8 cellular contexts compared by ENCODE assay signal in genomic region chr16:71311553-71312158, GRCh38. TPM values are rescaled to one million over a fixed set of nuclear protein-coding genes. Genes with fewer than 3 reads are reported as not detected.
DNase-seq lines count a peak whose midpoint lies in the region; ATAC-seq and TF ChIP-seq lines count a peak whose summit lies in the region.

No MANE protein-coding gene starts in this region.

- no peaks in the 10 kb centered on the region for H3K9me2 ChIP-seq in GM23248 (ENCODE audit: insufficient read depth)

- H3K36me3 ChIP-seq in GM23248 (ENCODE audit: low read depth) (no peaks in the 10 kb centered on the region), RWPE2 (ENCODE audit: low read depth) (no peaks in the 10 kb centered on the region)

- DNase-seq in DMS153 treated with DMSO at 0.1 percent for 48 hours (lab: John Stamatoyannopoulos, UW; ENCODE audit: unreplicated experiment) (peak; percentile 17), DMS153 (lab: John Stamatoyannopoulos, UW) (no peak), GM23248 (peak; percentile 38), RWPE2 (ENCODE audit: low spot score) (no peak), endothelial cell (ENCODE audit: low spot score) (peak; percentile 58), osteocyte (ENCODE audit: extremely low spot score, unreplicated experiment) (no peak), SKM-1 (lab: John Stamatoyannopoulos, UW; ENCODE audit: unreplicated experiment) (no peak)

- H3F3A ChIP-seq in GM23248 (ENCODE audit: insufficient read depth): no peaks in the 10 kb centered on the region

- ATAC-seq in RWPE2 (ENCODE audit: low read depth) (no peak), HG03159 (IDR thresholded peaks at IDR 0.05; ENCODE audit: unreplicated experiment) (no peak)

- H3K4me2 ChIP-seq in GM23248 (ENCODE audit: unreplicated experiment): no peak overlapping the region

- no peaks in the 10 kb centered on the region for H3K9me3 ChIP-seq in GM23248 (ENCODE audit: low read depth)
- H3K9me3 ChIP-seq in RWPE2 (ENCODE audit: severe bottlenecking): no peaks in the 10 kb centered on the region

- no peak overlapping the region for H3K27ac Mint-ChIP-seq in endothelial cell (ENCODE audit: unreplicated experiment)
- no peak overlapping the region for H3K27ac Mint-ChIP-seq in osteocyte (ENCODE audit: unreplicated experiment)

- no peaks in the 10 kb centered on the region for H3K79me2 ChIP-seq in GM23248 (ENCODE audit: insufficient read depth)

- H3K4me1 Mint-ChIP-seq in endothelial cell (ENCODE audit: unreplicated experiment) (peaks cover 6% of the 10 kb centered on the region), osteocyte (ENCODE audit: unreplicated experiment) (peaks cover 2% of the 10 kb centered on the region)

- H4K20me1 ChIP-seq in GM23248 (ENCODE audit: insufficient read depth): no peaks in the 10 kb centered on the region

- H3K27me3 ChIP-seq in GM23248 (replicated peaks; ENCODE audit: insufficient read depth): no peaks in the 10 kb centered on the region
- peaks cover 3% of the 10 kb centered on the region for H3K27me3 ChIP-seq in RWPE2 (ENCODE audit: insufficient read depth, poor library complexity, severe bottlenecking)

- H3K4me1 ChIP-seq in GM23248 (ENCODE audit: insufficient read depth) (no peaks in the 10 kb centered on the region), RWPE2 (ENCODE audit: insufficient read depth, poor library complexity, severe bottlenecking) (no peaks in the 10 kb centered on the region)

- H3K27ac ChIP-seq in GM23248 (no peak overlapping the region), RWPE2 (ENCODE audit: poor library complexity, severe bottlenecking) (no peak overlapping the region)

- no peak overlapping the region for H3K9ac ChIP-seq in GM23248

- H3K4me3 ChIP-seq in GM23248 (no peak overlapping the region), RWPE2 (ENCODE audit: severe bottlenecking) (no peak overlapping the region)

- H3K36me3 Mint-ChIP-seq in endothelial cell (ENCODE audit: low read depth, unreplicated experiment) (no peaks in the 10 kb centered on the region), osteocyte (ENCODE audit: unreplicated experiment) (no peaks in the 10 kb centered on the region)

- WGBS in GM23248 (ENCODE audit: low coverage in 1 of 2, low lambda C conversion rate in 2 of 2, missing lambda C conversion rate in 2 of 2), 2 experiments: 16 to 17% methylated on average over 7 of the region's 7 CpGs

- TF ChIP-seq CTCF in RWPE2 (IDR thresholded peaks at IDR 0.05; ENCODE audit: poor library complexity, severe bottlenecking): peak; percentile 65
- TF ChIP-seq CTCF in endothelial cell (IDR thresholded peaks at IDR 0.05; ENCODE audit: unreplicated experiment): peak; percentile 99
- peak; percentile 73 for TF ChIP-seq CTCF in osteocyte (IDR thresholded peaks at IDR 0.05)

- in situ Hi-C loops in GM23248 (cut with MboI): no loop called here

- no peak overlapping the region for H3K4me3 Mint-ChIP-seq in endothelial cell (ENCODE audit: unreplicated experiment)
- no peak overlapping the region for H3K4me3 Mint-ChIP-seq in osteocyte (ENCODE audit: unreplicated experiment)

- H3K9me3 Mint-ChIP-seq in endothelial cell (ENCODE audit: unreplicated experiment) (no peaks in the 10 kb centered on the region), osteocyte (ENCODE audit: unreplicated experiment) (no peaks in the 10 kb centered on the region)

- H3K27me3 Mint-ChIP-seq in endothelial cell (ENCODE audit: unreplicated experiment) (peaks cover 1% of the 10 kb centered on the region), osteocyte (ENCODE audit: unreplicated experiment) (peaks cover 11% of the 10 kb centered on the region)

- H2AFZ ChIP-seq in GM23248: no peak overlapping the region

RNA-seq across cellular contexts. Expression of gene CMTR2, which starts 22.5 kb away (rescaled TPM):
- 29.1 and 43.5 TPM in 2 replicates for total RNA-seq in GM23248 (2014; rRNA removed; shearing (Covaris generic))
- 12.6 and 13.7 TPM in 2 replicates for polyA plus RNA-seq in GM23248 (2016; fragmentation: Nextera tagmentation; extraction: Ambion mirVana)
- total RNA-seq in endothelial cell (ENCODE audit: unreplicated experiment) (26.7 TPM), osteocyte (19.1 and 22.8 TPM in 2 replicates)

RNA-seq across cellular contexts. Expression of gene CALB2, which starts 46.9 kb away (rescaled TPM):
- 1.8 TPM in 1 of 2 replicates, not detected in the other for total RNA-seq in GM23248 (2014; rRNA removed; shearing (Covaris generic))
- 0.99 and 1.2 TPM in 2 replicates for polyA plus RNA-seq in GM23248 (2016; fragmentation: Nextera tagmentation; extraction: Ambion mirVana)
- total RNA-seq in endothelial cell (ENCODE audit: unreplicated experiment) (12.9 TPM), osteocyte (not detected in 2 replicates)

Comparison
In these comparisons a context has a peak if more than half of its experiments do, and no peak if none do; other contexts are left out.
1. DNase-seq: peak in DMS153 treated with DMSO at 0.1 percent for 48 hours (single experiment), GM23248 (single experiment) and endothelial cell (single experiment); none in DMS153 (single experiment), RWPE2 (single experiment), osteocyte (single experiment) and SKM-1 (single experiment).
2. Peak in every context shown above with its lines, with median percentiles within 50 percentile points of each other: CTCF ChIP-seq.